Comparison of ENCODE assay signal across 14 cellular contexts in the genomic region with DNA sequence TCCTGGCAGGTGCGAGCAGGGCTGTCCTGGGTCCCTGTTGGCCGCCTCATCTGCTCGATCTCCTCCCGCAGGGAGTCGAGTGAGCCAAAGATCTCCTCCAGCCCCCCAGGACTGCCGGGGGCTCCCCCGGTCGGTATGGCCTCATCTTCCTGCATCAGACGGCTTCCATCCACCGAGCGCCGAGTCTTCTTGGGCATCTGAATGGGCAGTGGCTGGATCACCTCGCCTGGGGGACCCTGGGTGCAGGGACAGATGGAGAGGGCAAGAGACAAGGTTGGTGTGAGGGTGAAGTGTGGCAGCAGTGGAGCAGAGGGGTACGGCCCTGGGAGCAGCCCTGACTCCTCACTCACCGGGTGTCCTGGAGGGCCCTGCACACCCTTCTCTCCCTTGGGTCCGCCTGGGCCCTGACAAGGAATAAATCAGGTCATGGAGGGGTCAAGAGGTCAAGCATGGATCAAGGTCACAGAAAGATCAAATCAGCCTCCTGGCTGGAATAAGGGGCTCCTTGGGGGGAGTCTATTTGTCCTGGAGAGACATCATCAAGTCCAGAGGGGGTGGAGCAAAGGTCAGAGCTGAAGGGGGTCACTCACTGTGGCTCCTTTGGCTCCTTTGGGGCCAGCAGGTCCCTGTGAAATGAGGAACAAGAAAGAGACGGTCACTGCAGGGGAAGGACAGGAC. TPM values are rescaled to one million over a fixed set of nuclear protein-coding genes. Genes with fewer than 3 reads are reported as not detected.
DNase-seq lines count a peak whose midpoint lies in the region; ATAC-seq and TF ChIP-seq lines count a peak whose summit lies in the region.
"Had no signal": no experiment of that assay in that cellular context is flagged by ENCODE, and none has a peak within 500 bp of the region (broad histone marks: within the 10 kb centered on the region; RNA-seq: fewer than 3 reads in every experiment).

No MANE protein-coding gene starts in this region.

- BruUV-seq in A673 (replicated peaks; lab: Mats Ljungman, UMichigan), result no TSS peak

- H3K9me3 ChIP-seq in HEK293 (ENCODE audit: control insufficient read depth, insufficient read depth, low read depth, low read length), result no peaks in the 10 kb centered on the region
- H3K9me3 ChIP-seq in A673 (ENCODE audit: low read depth, low read length, poor library complexity, severe bottlenecking), result no peaks in the 10 kb centered on the region
- H3K9me3 ChIP-seq: HAP-1 had no signal

- no peaks in the 10 kb centered on the region for H3K36me3 ChIP-seq in HEK293 (ENCODE audit: control insufficient read depth in 2 of 2, insufficient read depth in 1 of 2, low read length in 2 of 2)
- no peaks in the 10 kb centered on the region for H3K36me3 ChIP-seq in A673 (ENCODE audit: insufficient read depth, low read length, poor library complexity, severe bottlenecking)
- H3K36me3 ChIP-seq: HAP-1 had no signal

- no peak for ATAC-seq in foreskin keratinocyte

- TF ChIP-seq CTCF in HEK293 (tag by site-specific recombination; IDR thresholded peaks at IDR 0.05) (no peak), coronary artery (IDR thresholded peaks at IDR 0.05) (no peak), foreskin keratinocyte (conservative IDR thresholded peaks at IDR 0.05) (no peak), A673 (conservative IDR thresholded peaks at IDR 0.05; ENCODE audit: low read depth, low read length) (no peak)

- H3K27ac ChIP-seq in HEK293 (ENCODE audit: extremely low read depth, low read depth, low read length) (no peak overlapping the region), coronary artery (no peak overlapping the region), foreskin keratinocyte (no peak overlapping the region), A673 (ENCODE audit: low read depth, low read length, poor library complexity, severe bottlenecking) (no peak overlapping the region)
- H3K27ac ChIP-seq: SK-N-MC had no signal

- no peaks in the 10 kb centered on the region for H3K27me3 ChIP-seq in foreskin keratinocyte
- no peaks in the 10 kb centered on the region for H3K27me3 ChIP-seq in A673 (replicated peaks; ENCODE audit: insufficient read depth, low read depth, low read length, poor library complexity)

- peak; percentile 71 for DNase-seq in coronary artery (ENCODE audit: low spot score)
- DNase-seq in posterior vena cava (ENCODE audit: low spot score), result peak; percentile 57
- no peak for DNase-seq in foreskin keratinocyte
- no peak for DNase-seq in A673 (ENCODE audit: low spot score)
- DNase-seq: Calu3; CD4-positive, alpha-beta memory T cell; NCI-H1105 treated with DMSO at 0.1 percent for 48 hours; NCI-H1694 treated with DMSO at 0.1 percent for 48 hours; NCI-H2107; NCI-H2227 treated with DMSO at 0.1 percent for 48 hours; NCI-H524 treated with DMSO at 0.1 percent for 48 hours had no signal

- POLR2A ChIA-PET in HEK293 (lab: Yijun Ruan, JAX), result no interaction called here
- POLR2A ChIA-PET in A673 (lab: Charles Lee; ENCODE audit: low non-redundant PET), result no interaction called here

- CTCF ChIA-PET in HEK293 (lab: Yijun Ruan, JAX), result interaction anchor here (0.6 to 7.2 kb wide), 2 partner anchors 28 to 83 kb away, joined by 3 to 59 read pairs; no protein-coding TSS in a partner anchor
- CTCF ChIA-PET in A673 (lab: Charles Lee), result no interaction called here

- H3K4me1 ChIP-seq in HEK293 (ENCODE audit: control insufficient read depth, insufficient read depth, low read length), result 0 out of 2 replicates have a peak, but pooled peaks cover 2% of the 10 kb centered on the region
- H3K4me1 ChIP-seq in foreskin keratinocyte, result peaks cover 5% of the 10 kb centered on the region
- peaks cover 7% of the 10 kb centered on the region for H3K4me1 ChIP-seq in A673 (ENCODE audit: insufficient read depth, low read length, poor library complexity, severe bottlenecking)

- H3K4me3 ChIP-seq in HEK293 (ENCODE audit: low read depth, low read length), result no peak overlapping the region
- no peak overlapping the region for H3K4me3 ChIP-seq in coronary artery
- no peak overlapping the region for H3K4me3 ChIP-seq in A673 (ENCODE audit: low read depth, low read length, poor library complexity, severe bottlenecking)
- H3K4me3 ChIP-seq: HAP-1, SK-N-MC had no signal

- intact Hi-C loops in posterior vena cava (cut with DNase I) (loop anchor here in 1 of 2 donors (10.0 kb wide), 1 partner anchor 79 kb away; no protein-coding TSS in a partner anchor), A673 (cut with micrococcal nuclease; ENCODE audit: unreplicated experiment) (no loop called here)

TF ChIP-seq in HEK293, 187 proteins besides CTCF, POLR2A, EP300 and RAD21:
- TF ChIP-seq ZNF623 (tag by site-specific recombination; IDR thresholded peaks at IDR 0.05), result no peak
- TF ChIP-seq BCL11B (tag by site-specific recombination; IDR thresholded peaks at IDR 0.05; ENCODE audit: low read depth), result peak; percentile 75
TF ChIP-seq in HEK293: peak in this region for 1.

RNA-seq across cellular contexts. Expression of a gene that starts 26.5 kb away (rescaled TPM):
- total RNA-seq in posterior vena cava (1 to 10 TPM in 1 of 2 donors, under 1 TPM in 1; 0.43 to 1.0 TPM), foreskin keratinocyte (0.07 and 0.18 TPM in 2 replicates), A673 (2021) (1.6 and 1.9 TPM in 2 replicates)
- polyA plus RNA-seq in foreskin keratinocyte, result 0.13 and 0.16 TPM in 2 replicates

RNA-seq across cellular contexts. Expression of a gene that starts 34.7 kb away (rescaled TPM):
- total RNA-seq in posterior vena cava, result 10 to 100 TPM; 31.3 to 31.7 TPM
- total RNA-seq in foreskin keratinocyte, result 18.3 and 23.3 TPM in 2 replicates
- 23.4 and 27.8 TPM in 2 replicates for polyA plus RNA-seq in foreskin keratinocyte
- 42.7 and 43.6 TPM in 2 replicates for total RNA-seq in A673 (2021)

RNA-seq across cellular contexts. Expression of a gene that starts 34.9 kb away (rescaled TPM):
- 10 to 100 TPM; 79.4 to 86.2 TPM for total RNA-seq in posterior vena cava
- total RNA-seq in foreskin keratinocyte, result 72.4 TPM in 2 replicates
- 93.2 and 101 TPM in 2 replicates for polyA plus RNA-seq in foreskin keratinocyte
- total RNA-seq in A673 (2021), result 119 and 124 TPM in 2 replicates

RNA-seq across cellular contexts. Expression of a gene that starts 38.7 kb away (rescaled TPM):
- total RNA-seq in posterior vena cava (1 to 10 TPM; 2.8 to 4.0 TPM), foreskin keratinocyte (16.7 and 18.2 TPM in 2 replicates), A673 (2021) (5.9 and 11.0 TPM in 2 replicates)
- polyA plus RNA-seq in foreskin keratinocyte, result 24.1 and 26.2 TPM in 2 replicates

RNA-seq across cellular contexts. Expression of a gene that starts 42.6 kb away (rescaled TPM):
- total RNA-seq in posterior vena cava (10 to 100 TPM; 29.8 to 32.2 TPM), foreskin keratinocyte (35.3 and 37.1 TPM in 2 replicates), A673 (2021) (43.3 and 47.5 TPM in 2 replicates)
- 47.6 and 48.9 TPM in 2 replicates for polyA plus RNA-seq in foreskin keratinocyte

Comparison
In these comparisons a context has a peak if more than half of its experiments do, and no peak if none do; other contexts are left out.
1. DNase-seq: peak in coronary artery (single experiment) and posterior vena cava (single experiment); none in foreskin keratinocyte (0 of 2) and A673 (single experiment).